Comparison of ENCODE assay signal across 3 cellular contexts in genomic region chr9:41781899-41782298, GRCh38.
DNase-seq lines count a peak whose midpoint lies in the region; ATAC-seq, FAIRE-seq and TF ChIP-seq lines count a peak whose summit lies in the region.
"Not testable (repeated sequence)": the region's sequence is repeated elsewhere in the genome, so short reads cannot be mapped to it uniquely, and the experiment has no call there.

No MANE protein-coding gene starts in this region.

- not testable (repeated sequence) for H3K4me3 ChIP-seq in HEK293 (ENCODE audit: low read depth, low read length); K562; HepG2 (replicated peaks in 1 of 3; ENCODE audit: insufficient read depth in 1 of 3, low read depth in 2 of 3, low read length in 3 of 3)

- CTCF ChIA-PET in HEK293 (lab: Yijun Ruan, JAX); K562 (lab: Yijun Ruan, JAX; ENCODE audit: low intra/inter-chr PET ratio); HepG2 (lab: Yijun Ruan, JAX; ENCODE audit: low intra/inter-chr PET ratio, low total read pairs): not testable (repeated sequence)

- H3K79me2 ChIP-seq in K562 (ENCODE audit: control insufficient read depth, insufficient read depth, low read length); HepG2 (ENCODE audit: insufficient read depth, low read length): not testable (repeated sequence)

- TF ChIP-seq POLR2A in K562 (conservative IDR thresholded peaks at IDR 0.05); HepG2 (IDR thresholded peaks at IDR 0.05; ENCODE audit: insufficient read depth in 1 of 2, low read depth in 2 of 2, low read length in 2 of 2): not testable (repeated sequence)

- H3K4me1 ChIP-seq in HEK293 (ENCODE audit: control insufficient read depth, insufficient read depth, low read length); K562 (replicated peaks in 1 of 2; ENCODE audit: control insufficient read depth in 2 of 2, insufficient read depth in 2 of 2, low read length in 2 of 2); HepG2 (ENCODE audit: insufficient read depth, low read length): not testable (repeated sequence)

- not testable (repeated sequence) for H3K9me3 ChIP-seq in HEK293 (ENCODE audit: control insufficient read depth, insufficient read depth, low read depth, low read length); K562 (replicated peaks; ENCODE audit: control insufficient read depth, insufficient read depth, low read depth, low read length); HepG2 (ENCODE audit: low read length)

- 38% methylated on average over 2 of the region's 2 CpGs for WGBS in K562 (ENCODE audit: insufficient coverage, low coverage, missing lambda C conversion rate)
- WGBS in HepG2 (ENCODE audit: low lambda C conversion rate), result 68% methylated on average over 2 of the region's 2 CpGs

- H3K9me1 ChIP-seq in K562 (ENCODE audit: control insufficient read depth, insufficient read depth, low read length), result not testable (repeated sequence)

- H3K27ac ChIP-seq in HEK293 (ENCODE audit: extremely low read depth, low read depth, low read length); K562 (ENCODE audit: extremely low read depth, low read depth, low read length); HepG2 (ENCODE audit: extremely low read length, insufficient read depth, low read length): not testable (repeated sequence)

- H3K36me3 ChIP-seq in HEK293 (ENCODE audit: control insufficient read depth in 2 of 2, insufficient read depth in 1 of 2, low read length in 2 of 2); K562 (ENCODE audit: control insufficient read depth, insufficient read depth, low read length); HepG2 (replicated peaks in 1 of 2; ENCODE audit: control insufficient read depth in 1 of 2, insufficient read depth in 2 of 2, low read length in 2 of 2): not testable (repeated sequence)

- TF ChIP-seq CTCF in HEK293 (tag by site-specific recombination; IDR thresholded peaks at IDR 0.05); K562 (IDR thresholded peaks at IDR 0.05 in 2 of 3, conservative IDR thresholded peaks at IDR 0.05 in 1 of 3; ENCODE audit: insufficient read depth in 2 of 3, low read depth in 1 of 3, low read length in 3 of 3); HepG2 (CRISPR knock-in tag; IDR thresholded peaks at IDR 0.05): not testable (repeated sequence)

- DNase-seq in K562 (ENCODE audit: extremely low read depth in 1 of 4, low spot score in 3 of 4); HepG2 (ENCODE audit: low spot score): not testable (repeated sequence)

- not testable (repeated sequence) for ATAC-seq in K562, HepG2

- H3K9ac ChIP-seq in K562 (ENCODE audit: insufficient read depth in 1 of 2, low read depth in 2 of 2, low read length in 2 of 2); HepG2 (ENCODE audit: insufficient read depth, low read depth, low read length): not testable (repeated sequence)

- not testable (repeated sequence) for FAIRE-seq in K562 (lab: Jason Lieb, UNC); HepG2 (lab: Jason Lieb, UNC)

- intact Hi-C loops in K562 (cut with micrococcal nuclease); HepG2 (cut with micrococcal nuclease; ENCODE audit: unreplicated experiment): not testable (repeated sequence)

- H3K27me3 ChIP-seq in K562 (ENCODE audit: control insufficient read depth in 2 of 2, insufficient read depth in 2 of 2, low read length in 2 of 2); HepG2 (ENCODE audit: control insufficient read depth in 1 of 2, insufficient read depth in 2 of 2, low read length in 2 of 2): not testable (repeated sequence)

- not testable (repeated sequence) for TF ChIP-seq EP300 in K562 (IDR thresholded peaks at IDR 0.05; ENCODE audit: low read length); HepG2 (IDR thresholded peaks at IDR 0.05; ENCODE audit: low read depth in 2 of 2, low read length in 2 of 2); HepG2 (CRISPR knock-in tag; IDR thresholded peaks at IDR 0.05; ENCODE audit: borderline replicate concordance)

- in situ Hi-C loops in K562 (cut with MboI); HepG2 (cut with HindIII; ENCODE audit: extremely low pct_ligation_motif_present, low pct_unique_long_range_greater_than_20kb): not testable (repeated sequence)

- H2AFZ ChIP-seq in K562 (ENCODE audit: low read depth, low read length); HepG2 (ENCODE audit: low read length): not testable (repeated sequence)

- not testable (repeated sequence) for TF ChIP-seq RAD21 in K562 (CRISPR knock-in tag; conservative IDR thresholded peaks at IDR 0.05 in 1 of 2, IDR thresholded peaks at IDR 0.05 in 1 of 2); HepG2 (CRISPR knock-in tag; IDR thresholded peaks at IDR 0.05)

- BruUV-seq in K562 (replicated peaks; lab: Mats Ljungman, UMichigan); HepG2 (replicated peaks; lab: Mats Ljungman, UMichigan): not testable (repeated sequence)

- POLR2A ChIA-PET in HEK293 (lab: Yijun Ruan, JAX); K562 (lab: Yijun Ruan, JAX); HepG2 (lab: Yijun Ruan, JAX): not testable (repeated sequence)

- not testable (repeated sequence) for H3K4me2 ChIP-seq in K562 (ENCODE audit: insufficient read depth, low read length); HepG2 (ENCODE audit: low read depth, low read length)

- H4K20me1 ChIP-seq in K562 (replicated peaks; ENCODE audit: control insufficient read depth, insufficient read depth, low read length); HepG2 (ENCODE audit: insufficient read depth, low read length): not testable (repeated sequence)

TF ChIP-seq in HEK293, 187 proteins besides CTCF, POLR2A, EP300 and RAD21:
- TF ChIP-seq ZSCAN4 (tag by site-specific recombination; IDR thresholded peaks at IDR 0.05), result peak; percentile 71

TF ChIP-seq in K562, 482 proteins besides CTCF, POLR2A, EP300 and RAD21 (continues in another document):
- TF ChIP-seq ARHGAP35 (IDR thresholded peaks at IDR 0.05; ENCODE audit: partially characterized antibody), result peak; percentile 69
- 0 out of 2 replicates have a peak, but pooled peaks have one; percentile 25 for TF ChIP-seq TOE1 (IDR thresholded peaks at IDR 0.05; ENCODE audit: borderline replicate concordance)
- TF ChIP-seq TOE1 (CRISPR knock-in tag; IDR thresholded peaks at IDR 0.05; ENCODE audit: borderline replicate concordance, low read depth), result not testable (repeated sequence)
- TF ChIP-seq TRIM25 (IDR thresholded peaks at IDR 0.05; ENCODE audit: borderline replicate concordance), result peak; percentile 50; the same call in 1 of the 2 replicates

TF ChIP-seq in HepG2, 621 proteins besides CTCF, POLR2A, EP300 and RAD21 (continues in another document):
- TF ChIP-seq ZNF282 (IDR thresholded peaks at IDR 0.05; ENCODE audit: partially characterized antibody) (peak; percentile 66), ARNT (IDR thresholded peaks at IDR 0.05) (peak; percentile 47; the same call in 1 of the 2 replicates), FOXP1 (IDR thresholded peaks at IDR 0.05) (0 out of 2 replicates have a peak, but pooled peaks have one; percentile 36)
- TF ChIP-seq FOXP1 (CRISPR knock-in tag; IDR thresholded peaks at IDR 0.05), result not testable (repeated sequence)
